24 cellular contexts compared by ENCODE assay signal in genomic region chr16:83698964-83699363, GRCh38.
DNase-seq lines count a peak whose midpoint lies in the region; ATAC-seq, FAIRE-seq and TF ChIP-seq lines count a peak whose summit lies in the region.
"Had no signal": no experiment of that assay in that cellular context is flagged by ENCODE, and none has a peak within 500 bp of the region (broad histone marks: within the 10 kb centered on the region; RNA-seq: fewer than 3 reads in every experiment).

No MANE protein-coding gene starts in this region.

- peaks cover 0 to 6% of the 10 kb centered on the region in 2 donors for H3K9me3 Mint-ChIP-seq in effector memory CD8-positive, alpha-beta T cell
- H3K9me3 Mint-ChIP-seq: GM23338 had no signal

- intact Hi-C loops in psoas muscle (cut with DNase I), result no loop called here

- DNase-seq in AG09319 (ENCODE audit: extremely low read depth, low read depth) (peak; percentile 48), bronchial epithelial cell (ENCODE audit: low read depth) (no peak), foreskin fibroblast (peak; percentile 44 to 72), psoas muscle (no peak), NCI-H82 (lab: John Stamatoyannopoulos, UW) (no peak)
- DNase-seq in effector CD4-positive, alpha-beta T cell, result no peak
- no peak for DNase-seq in activated effector memory CD4-positive, alpha-beta T cell treated with Interleukin-2 at 50 U/mL for 16 hours
- no peak for DNase-seq in effector memory CD8-positive, alpha-beta T cell
- DNase-seq: AML-193; Caco-2; CD4-positive, alpha-beta T cell; HFFc6 had no signal

- FAIRE-seq in bronchial epithelial cell (lab: Jason Lieb, UNC), result peak; percentile 23
- FAIRE-seq: A549, D721Med, G401.6, GM12891, GM18507, H54, HepG2 had no signal

- WGBS in psoas muscle, 3 donors, result 52 to 68% (median 58%) methylated on average over 4 of the region's 4 CpGs

- H3K4me1 ChIP-seq in psoas muscle, result no peaks in the 10 kb centered on the region
- H3K4me1 ChIP-seq: A549, Caco-2 had no signal

- H3K4me3 ChIP-seq in bronchial epithelial cell (ENCODE audit: low read depth, low read length) (no peak overlapping the region), foreskin fibroblast (ENCODE audit: low read depth in 1 of 2, low read length in 2 of 2) (no peak overlapping the region), psoas muscle (no peak overlapping the region)
- H3K4me3 ChIP-seq: A549, GM23338 had no signal

- no peaks in the 10 kb centered on the region for H3K27me3 ChIP-seq in bronchial epithelial cell (ENCODE audit: control insufficient read depth, insufficient read depth, low read length)
- H3K27me3 ChIP-seq in psoas muscle (ENCODE audit: insufficient read depth in 3 of 3, low read length in 2 of 3), result no peaks in the 10 kb centered on the region

- peak; percentile 44 to 86 (median 78) for ATAC-seq in psoas muscle
- ATAC-seq in effector memory CD8-positive, alpha-beta T cell (replicated peaks), result no peak
- ATAC-seq: A549, GM23338, HCT116, HepG2 had no signal

- no peaks in the 10 kb centered on the region for H3K9me3 ChIP-seq in psoas muscle
- H3K9me3 ChIP-seq: A549, Caco-2 had no signal

- no peaks in the 10 kb centered on the region for H3K4me1 Mint-ChIP-seq in effector memory CD8-positive, alpha-beta T cell (ENCODE audit: low read depth in 2 of 2)
- H3K4me1 Mint-ChIP-seq: GM23338, IgD-negative memory B cell had no signal

- H3K36me3 ChIP-seq in bronchial epithelial cell (ENCODE audit: control insufficient read depth, insufficient read depth, low read length), result no peaks in the 10 kb centered on the region
- no peaks in the 10 kb centered on the region for H3K36me3 ChIP-seq in psoas muscle (ENCODE audit: insufficient read depth in 1 of 2, low read depth in 1 of 2)

- H3K36me3 Mint-ChIP-seq in effector memory CD8-positive, alpha-beta T cell (ENCODE audit: insufficient read depth), result no peaks in the 10 kb centered on the region
- H3K36me3 Mint-ChIP-seq: IgD-negative memory B cell had no signal

- TF ChIP-seq CTCF in AG09319 (IDR thresholded peaks at IDR 0.05; ENCODE audit: low read depth, low read length) (no peak), bronchial epithelial cell (IDR thresholded peaks at IDR 0.05; ENCODE audit: insufficient read depth, low read length, severe bottlenecking) (no peak), foreskin fibroblast (IDR thresholded peaks at IDR 0.05; ENCODE audit: low read depth, low read length) (no peak), psoas muscle (IDR thresholded peaks at IDR 0.05) (no peak)

- H3K27ac Mint-ChIP-seq in effector memory CD8-positive, alpha-beta T cell, result no peak overlapping the region
- H3K27ac Mint-ChIP-seq: CD4-positive, alpha-beta T cell; GM23338; HFFc6; IgD-negative memory B cell had no signal

- H3K4me3 Mint-ChIP-seq in effector memory CD8-positive, alpha-beta T cell, result no peak overlapping the region
- H3K4me3 Mint-ChIP-seq: CD4-positive, alpha-beta T cell; GM23338; HFFc6; IgD-negative memory B cell had no signal

- H3K27ac ChIP-seq in psoas muscle, result no peak overlapping the region
- H3K27ac ChIP-seq: 22Rv1, A549, C4-2B had no signal

- H3K27me3 Mint-ChIP-seq in effector memory CD8-positive, alpha-beta T cell, result peaks cover 20 to 33% of the 10 kb centered on the region in 2 donors

Comparison
In these comparisons a context has a peak if more than half of its experiments do, and no peak if none do; other contexts are left out.
1. DNase-seq: peak in AG09319 (single experiment) and foreskin fibroblast (2 of 2); none in bronchial epithelial cell (single experiment), psoas muscle (0 of 2), effector CD4-positive, alpha-beta T cell (single experiment), NCI-H82 (single experiment), activated effector memory CD4-positive, alpha-beta T cell treated with Interleukin-2 at 50 U/mL for 16 hours (single experiment) and effector memory CD8-positive, alpha-beta T cell (0 of 3).